ENCODE assay signal across 4 cellular contexts in genomic region chr22:20270190-20271113, GRCh38.
TF ChIP-seq lines count a peak whose summit lies in the region.

No MANE protein-coding gene starts in this region.

TF ChIP-seq in A549, 52 proteins besides CTCF, POLR2A, EP300 and RAD21:
- peak; percentile 14; the same call in 1 of the 2 replicates for TF ChIP-seq REST (IDR thresholded peaks at IDR 0.05)

TF ChIP-seq in GM23338, 12 proteins besides CTCF, POLR2A, EP300 and RAD21:
- TF ChIP-seq REST (IDR thresholded peaks at IDR 0.05; ENCODE audit: unreplicated experiment): peak; percentile 62

TF ChIP-seq in Ishikawa, 13 proteins besides CTCF, POLR2A, EP300 and RAD21:
- TF ChIP-seq REST (IDR thresholded peaks at IDR 0.05; ENCODE audit: low read depth): peak; percentile 76

TF ChIP-seq in PFSK-1, 5 proteins besides CTCF, POLR2A, EP300 and RAD21:
- peak; percentile 77 to 82 for TF ChIP-seq REST (IDR thresholded peaks at IDR 0.05; ENCODE audit: insufficient read depth in 1 of 2, low read depth in 2 of 2, low read length in 2 of 2)
